ENCODE assay signal across 12 cellular contexts in the genomic region with DNA sequence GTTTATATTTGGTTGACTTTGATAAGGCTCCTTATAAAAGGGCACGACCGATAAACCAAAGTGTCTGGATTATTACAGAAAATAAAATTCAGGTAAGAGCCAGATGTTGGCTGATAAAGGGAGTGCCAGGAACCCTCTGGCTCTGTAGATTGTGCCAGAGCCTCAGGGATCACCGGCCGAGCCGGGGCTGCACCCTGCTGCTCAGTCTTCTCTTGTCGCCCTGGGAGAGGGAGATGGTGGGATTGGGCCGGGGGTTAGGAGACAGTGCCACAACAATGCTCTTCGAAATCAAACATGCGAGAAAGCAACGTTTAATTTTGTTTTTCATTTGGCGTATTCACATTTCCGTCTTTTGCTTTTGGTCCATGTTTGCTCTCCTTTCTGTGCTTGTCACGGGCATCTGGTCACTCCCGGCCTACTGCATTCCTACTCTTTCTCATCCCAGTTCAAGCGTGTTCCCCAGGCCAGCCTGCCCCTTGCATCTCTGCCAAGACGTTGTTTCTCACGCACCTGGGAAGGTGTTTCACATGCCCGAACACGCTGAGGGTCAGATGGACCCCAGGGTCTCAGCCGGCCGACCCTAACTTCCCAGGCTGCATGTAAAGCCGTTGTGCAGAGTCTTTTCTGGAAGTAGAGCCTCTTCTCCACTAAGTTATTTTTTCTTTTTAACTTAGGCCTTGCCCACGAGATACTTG.
"Had no signal": no experiment of that assay in that cellular context is flagged by ENCODE, and none has a peak within 500 bp of the region (broad histone marks: within the 10 kb centered on the region; RNA-seq: fewer than 3 reads in every experiment).

No MANE protein-coding gene starts in this region.

- H3K9me3 Mint-ChIP-seq: activated T-helper 1 cell treated with anti-CD3 and anti-CD28 coated beads, Interleukin-12 subunit alpha, Interleukin-12 subunit beta, Interleukin-2, Interleukin-4 antibody, amounts not matched to agents 30 ng/mL and 10 ng/mL and 1 ng/mL, durations not matched to agents 14 hours and 24 hours and 36 hours; effector memory CD8-positive, alpha-beta T cell; immature natural killer cell had no signal

- H3K27ac Mint-ChIP-seq: activated T-helper 1 cell treated with anti-CD3 and anti-CD28 coated beads, Interleukin-12 subunit alpha, Interleukin-12 subunit beta, Interleukin-2, Interleukin-4 antibody, amounts not matched to agents 30 ng/mL and 10 ng/mL and 1 ng/mL, durations not matched to agents 14 hours and 24 hours and 36 hours; effector memory CD8-positive, alpha-beta T cell; immature natural killer cell had no signal

- H3K27me3 ChIP-seq: ascending aorta, neutrophil, SJCRH30, transverse colon had no signal

- H3K4me3 Mint-ChIP-seq: activated T-helper 1 cell treated with anti-CD3 and anti-CD28 coated beads, Interleukin-12 subunit alpha, Interleukin-12 subunit beta, Interleukin-2, Interleukin-4 antibody, amounts not matched to agents 30 ng/mL and 10 ng/mL and 1 ng/mL, durations not matched to agents 14 hours and 24 hours and 36 hours; effector memory CD8-positive, alpha-beta T cell; immature natural killer cell had no signal

- H3K27ac ChIP-seq: ascending aorta, neutrophil, SJCRH30 had no signal

- ATAC-seq: effector memory CD8-positive, alpha-beta T cell had no signal

- H3K4me3 ChIP-seq: ascending aorta, SJCRH30, transverse colon had no signal

- H3K9me3 ChIP-seq: ascending aorta, neutrophil, SJCRH30, transverse colon had no signal

- H3K4me1 Mint-ChIP-seq: immature natural killer cell had no signal

- DNase-seq: activated naive CD4-positive, alpha-beta T cell treated with Interleukin-2 at 50 U/mL for 16 hours; dermis blood vessel endothelial cell; effector memory CD8-positive, alpha-beta T cell; immature natural killer cell; SJCRH30; stimulated activated CD4-positive, alpha-beta T cell treated with anti-CD3 and anti-CD28 coated beads, Interleukin-4, amount 100 ng/mL, for 24 hours; stimulated activated naive CD4-positive, alpha-beta T cell; T-helper 2 cell had no signal

- H3K4me1 ChIP-seq: ascending aorta, SJCRH30 had no signal

- H3K36me3 Mint-ChIP-seq: immature natural killer cell had no signal

- H3K36me3 ChIP-seq: ascending aorta, neutrophil, SJCRH30, transverse colon had no signal
